Comparison of ENCODE assay signal across 16 cellular contexts in the genomic region with DNA sequence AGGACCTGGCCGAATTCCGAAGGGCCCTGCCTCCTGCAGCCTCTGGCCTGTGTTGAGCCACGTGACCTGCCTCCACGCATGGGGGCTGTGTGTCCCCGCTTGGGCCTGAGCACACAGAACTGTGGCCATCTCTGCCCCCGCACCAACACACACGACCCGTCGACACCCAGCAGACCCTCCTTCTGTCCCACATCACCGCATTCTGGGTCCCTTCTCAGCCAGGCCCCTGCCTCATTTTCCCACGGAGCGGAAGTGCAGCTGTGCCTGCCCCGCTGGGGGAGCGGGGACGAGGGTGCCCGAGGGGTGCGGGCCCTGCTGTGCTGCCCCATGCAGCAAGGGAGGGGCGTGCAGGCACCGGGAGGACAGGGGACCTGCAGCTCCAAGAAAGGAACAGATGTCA. TPM values are rescaled to one million over a fixed set of nuclear protein-coding genes. Genes with fewer than 3 reads are reported as not detected.
DNase-seq lines count a peak whose midpoint lies in the region; ATAC-seq lines count a peak whose summit lies in the region.
"Had no signal": no experiment of that assay in that cellular context is flagged by ENCODE, and none has a peak within 500 bp of the region (broad histone marks: within the 10 kb centered on the region; RNA-seq: fewer than 3 reads in every experiment).

No MANE protein-coding gene starts in this region.

- H3K9ac ChIP-seq in BLaER1, result no peak overlapping the region
- peak overlapping the region in 1 of 11 experiments; percentile 7; a peak in 2 of 22 replicates for H3K9ac ChIP-seq in BLaER1 treated with 17β-estradiol and CSF1 and Interleukin-3, amounts not matched to agents 10 nM and 100 nM
- no peak overlapping the region for H3K9ac ChIP-seq in neuronal stem cell (ENCODE audit: low read depth, low read length, poor library complexity)

- H2BK15ac ChIP-seq in neuronal stem cell (ENCODE audit: low read length), result no peak overlapping the region

- no peak overlapping the region for H2BK12ac ChIP-seq in neuronal stem cell (ENCODE audit: low read length)

- ATAC-seq in central memory CD8-positive, alpha-beta T cell (replicated peaks; ENCODE audit: extremely low read depth, poor library complexity, severe bottlenecking), result no peak

- H3K36me3 ChIP-seq in BLaER1 (peaks cover 56% of the 10 kb centered on the region), neuronal stem cell (replicated peaks in 1 of 2; ENCODE audit: control insufficient read depth in 2 of 2, insufficient read depth in 2 of 2, low read length in 2 of 2) (peaks cover 7 to 42% of the 10 kb centered on the region in 2 donors)
- peaks cover 11 to 66% (median 55%) of the 10 kb centered on the region in 11 experiments; a peak in 20 of 22 replicates for H3K36me3 ChIP-seq in BLaER1 treated with 17β-estradiol and CSF1 and Interleukin-3, amounts not matched to agents 10 nM and 100 nM
- H3K36me3 ChIP-seq: BE2C had no signal

- peak overlapping the region; percentile 69 for H3K23ac ChIP-seq in neuronal stem cell (ENCODE audit: low read depth, low read length, poor library complexity)

- peaks cover 95% of the 10 kb centered on the region for H3K4me1 ChIP-seq in BLaER1
- peaks cover 32 to 95% (median 85%) of the 10 kb centered on the region in 10 experiments for H3K4me1 ChIP-seq in BLaER1 treated with 17β-estradiol and CSF1 and Interleukin-3, amounts not matched to agents 10 nM and 100 nM
- peaks cover 2 to 12% of the 10 kb centered on the region in 2 donors for H3K4me1 ChIP-seq in neuronal stem cell (ENCODE audit: control insufficient read depth in 2 of 2, insufficient read depth in 1 of 2, low read depth in 1 of 2, low read length in 2 of 2)
- H3K4me1 ChIP-seq: HAP-1 had no signal

- H2BK120ac ChIP-seq in neuronal stem cell (ENCODE audit: low read depth, low read length), result no peak overlapping the region

- no peak overlapping the region for H4K91ac ChIP-seq in neuronal stem cell (ENCODE audit: low read depth, low read length, poor library complexity)

- no peak overlapping the region for H2AK5ac ChIP-seq in neuronal stem cell (ENCODE audit: low read depth, low read length)

- H2AFZ ChIP-seq in neuronal stem cell (ENCODE audit: low read length), result no peak overlapping the region

- H3K4me2 ChIP-seq in BLaER1, result peak overlapping the region; percentile 80
- H3K4me2 ChIP-seq in BLaER1 treated with 17β-estradiol and CSF1 and Interleukin-3, amounts not matched to agents 10 nM and 100 nM, result peak overlapping the region in 7 of 11 experiments; percentile 81 to 93 (median 90); a peak in 14 of 22 replicates
- no peak overlapping the region for H3K4me2 ChIP-seq in neuronal stem cell (ENCODE audit: insufficient read depth, low read length, poor library complexity, severe bottlenecking)

- no peak overlapping the region for H3K4ac ChIP-seq in neuronal stem cell (ENCODE audit: low read length)

- H3K36me3 Mint-ChIP-seq in central memory CD8-positive, alpha-beta T cell (ENCODE audit: insufficient read depth), result peaks cover 18% of the 10 kb centered on the region

- H3K79me1 ChIP-seq in neuronal stem cell (ENCODE audit: low read depth, low read length), result peaks cover 8% of the 10 kb centered on the region

- H3K4me3 Mint-ChIP-seq in central memory CD8-positive, alpha-beta T cell, result no peak overlapping the region
- H3K4me3 Mint-ChIP-seq: CD14-positive monocyte; CD4-positive, alpha-beta memory T cell had no signal

- H4K8ac ChIP-seq in neuronal stem cell (ENCODE audit: low read depth, low read length), result no peak overlapping the region

- H3K4me1 Mint-ChIP-seq in central memory CD8-positive, alpha-beta T cell, result peaks cover 11% of the 10 kb centered on the region

- peak overlapping the region; percentile 76 for H3K27ac Mint-ChIP-seq in central memory CD8-positive, alpha-beta T cell (ENCODE audit: low read depth)

- no peak overlapping the region for H3K4me3 ChIP-seq in BLaER1
- H3K4me3 ChIP-seq in BLaER1 treated with 17β-estradiol and CSF1 and Interleukin-3, amounts not matched to agents 10 nM and 100 nM, result no peak overlapping the region
- no peak overlapping the region for H3K4me3 ChIP-seq in neuronal stem cell (ENCODE audit: low read length in 2 of 2)
- H3K4me3 ChIP-seq: HAP-1 had no signal

- H3K27ac ChIP-seq in BLaER1 (no peak overlapping the region), neuronal stem cell (replicated peaks; ENCODE audit: low read length) (no peak overlapping the region)
- H3K27ac ChIP-seq in BLaER1 treated with 17β-estradiol and CSF1 and Interleukin-3, amounts not matched to agents 10 nM and 100 nM, result no peak overlapping the region

- no peak for DNase-seq in central memory CD8-positive, alpha-beta T cell (ENCODE audit: low spot score in 2 of 2)
- no peak for DNase-seq in neuronal stem cell (ENCODE audit: low spot score)
- no peak for DNase-seq in NCI-H187 (lab: John Stamatoyannopoulos, UW)
- no peak for DNase-seq in stimulated activated naive CD4-positive, alpha-beta T cell treated with Interleukin-2 at 50 U/mL for 16 hours (lab: John Stamatoyannopoulos, UW)
- DNase-seq in DMS153 treated with DMSO at 0.1 percent for 48 hours (lab: John Stamatoyannopoulos, UW; ENCODE audit: unreplicated experiment), result no peak
- DNase-seq in NCI-H2171 (lab: John Stamatoyannopoulos, UW), result no peak
- DNase-seq: ACHN; CD4-positive, alpha-beta memory T cell; DMS153; DMS79 treated with DMSO at 0.1 percent for 48 hours; GF-D8 had no signal

- no peak overlapping the region for H3K14ac ChIP-seq in neuronal stem cell (ENCODE audit: low read length)

- no CpG with 5 or more reads among the region's 19 CpGs for WGBS in neuronal stem cell (ENCODE audit: extremely low coverage in 2 of 2, insufficient read length in 2 of 2, insufficient replicate concordance in 1 of 2), 2 donors

- H3K27me3 ChIP-seq in BLaER1, result no peaks in the 10 kb centered on the region
- H3K27me3 ChIP-seq in BLaER1 treated with 17β-estradiol and CSF1 and Interleukin-3, amounts not matched to agents 10 nM and 100 nM, result peaks cover 0 to 8% (median 0%) of the 10 kb centered on the region in 11 experiments; a peak in 1 of 22 replicates
- no peaks in the 10 kb centered on the region for H3K27me3 ChIP-seq in neuronal stem cell (ENCODE audit: control insufficient read depth in 3 of 3, insufficient read depth in 3 of 3, low read depth in 1 of 3, low read length in 3 of 3)
- H3K27me3 ChIP-seq: BE2C had no signal

- no peak overlapping the region for H2BK5ac ChIP-seq in neuronal stem cell (ENCODE audit: low read length)

- H3K18ac ChIP-seq in neuronal stem cell (ENCODE audit: low read length), result no peak overlapping the region

- H4K20me1 ChIP-seq in BLaER1, result peaks cover 98% of the 10 kb centered on the region
- peaks cover 83 to 100% (median 96%) of the 10 kb centered on the region in 11 experiments for H4K20me1 ChIP-seq in BLaER1 treated with 17β-estradiol and CSF1 and Interleukin-3, amounts not matched to agents 10 nM and 100 nM

- H3K9me3 ChIP-seq in BLaER1 (no peaks in the 10 kb centered on the region), neuronal stem cell (replicated peaks in 1 of 2; ENCODE audit: control insufficient read depth in 2 of 2, insufficient read depth in 1 of 2, low read depth in 1 of 2, low read length in 2 of 2) (no peaks in the 10 kb centered on the region)
- H3K9me3 ChIP-seq in BLaER1 treated with 17β-estradiol and CSF1 and Interleukin-3, amounts not matched to agents 10 nM and 100 nM (replicated peaks in 1 of 11), result no peaks in the 10 kb centered on the region
- H3K9me3 ChIP-seq: BE2C, HAP-1 had no signal

- H3K27me3 Mint-ChIP-seq in central memory CD8-positive, alpha-beta T cell, result no peaks in the 10 kb centered on the region
- H3K27me3 Mint-ChIP-seq: CD4-positive, alpha-beta memory T cell had no signal

- H3K9me3 Mint-ChIP-seq in central memory CD8-positive, alpha-beta T cell, result no peaks in the 10 kb centered on the region
- H3K9me3 Mint-ChIP-seq: CD4-positive, alpha-beta memory T cell had no signal

RNA-seq across cellular contexts. Expression of gene NDUFAF8, which starts 18.4 kb away (rescaled TPM):
- polyA plus RNA-seq in neuronal stem cell (2013, experiment 1 of 2), result 79.2 TPM
- polyA plus RNA-seq in neuronal stem cell (2013, experiment 2 of 2), result 73.1 TPM

RNA-seq across cellular contexts. Expression of gene TEPSIN, which starts 18.7 kb away (rescaled TPM):
- 14.7 TPM for polyA plus RNA-seq in neuronal stem cell (2013, experiment 1 of 2)
- 14.2 TPM for polyA plus RNA-seq in neuronal stem cell (2013, experiment 2 of 2)

RNA-seq across cellular contexts. Expression of gene CEP131, which starts 34.8 kb away (rescaled TPM):
- polyA plus RNA-seq in neuronal stem cell (2013, experiment 1 of 2), result 14.7 TPM
- 14.1 TPM for polyA plus RNA-seq in neuronal stem cell (2013, experiment 2 of 2)

RNA-seq across cellular contexts. Expression of gene SLC38A10, which starts 37.6 kb away (rescaled TPM):
- 7.2 TPM for polyA plus RNA-seq in neuronal stem cell (2013, experiment 1 of 2)
- 7.3 TPM for polyA plus RNA-seq in neuronal stem cell (2013, experiment 2 of 2)
